ENCODE assay signal across 16 cellular contexts in the genomic region with DNA sequence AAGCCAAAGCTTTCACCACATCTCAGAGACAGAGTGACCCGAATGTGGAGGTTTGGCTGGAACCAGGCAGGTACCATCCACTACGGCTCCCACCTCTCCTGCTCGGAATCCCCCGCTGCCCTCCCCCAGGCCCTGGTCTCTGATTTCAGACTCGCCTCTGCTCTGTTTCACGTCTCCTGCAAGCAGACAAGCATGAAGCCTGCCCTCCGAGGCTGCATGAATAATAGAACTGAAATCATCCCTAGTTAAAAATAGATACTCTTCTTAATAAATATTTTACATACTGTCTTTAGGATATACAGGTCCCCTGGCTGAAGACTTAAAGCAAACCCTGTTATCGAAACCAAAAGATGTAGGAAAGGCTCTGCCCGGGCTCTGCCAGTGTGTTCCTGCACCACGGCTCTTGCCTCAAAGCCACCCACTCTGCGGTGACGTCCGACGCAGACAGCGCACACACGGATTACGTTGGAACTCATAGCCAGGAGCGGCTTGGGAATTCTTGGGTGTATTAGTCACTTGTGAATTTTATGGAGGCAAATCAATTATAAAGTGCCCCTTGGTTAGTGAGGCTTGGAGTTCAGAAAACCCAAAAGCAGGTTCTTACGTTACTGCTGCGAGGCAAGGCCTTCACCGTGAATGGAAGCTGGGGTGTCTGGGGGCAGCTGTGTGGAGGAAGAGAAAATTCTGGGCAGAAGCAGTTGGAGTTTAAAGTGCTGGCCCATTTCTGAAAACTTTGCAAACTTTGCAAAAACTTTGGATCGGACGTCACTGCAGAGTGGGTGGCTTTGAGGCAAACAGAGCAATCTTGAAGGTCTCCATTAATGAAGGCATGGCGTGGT. TPM values are rescaled to one million over a fixed set of nuclear protein-coding genes. Genes with fewer than 3 reads are reported as not detected.
DNase-seq lines count a peak whose midpoint lies in the region; ATAC-seq, FAIRE-seq and TF ChIP-seq lines count a peak whose summit lies in the region.
"Had no signal": no experiment of that assay in that cellular context is flagged by ENCODE, and none has a peak within 500 bp of the region (broad histone marks: within the 10 kb centered on the region; RNA-seq: fewer than 3 reads in every experiment).

No MANE protein-coding gene starts in this region.

- H3K27me3 ChIP-seq in astrocyte (ENCODE audit: insufficient read depth, low read length) (peaks cover 2% of the 10 kb centered on the region), kidney epithelial cell (ENCODE audit: control insufficient read depth, insufficient read depth, low read length) (peaks cover 5% of the 10 kb centered on the region)
- H3K27me3 ChIP-seq: upper lobe of left lung had no signal

- H3K4me3 Mint-ChIP-seq in astrocyte (ENCODE audit: unreplicated experiment), result no peak overlapping the region
- H3K4me3 Mint-ChIP-seq: activated naive CD8-positive, alpha-beta T cell; dendritic cell treated with granulocyte-macrophage colony-stimulating factor and Interleukin-4, amounts not matched to agents 40 ng/mL and 50 ng/mL, for 4 days; immature natural killer cell; naive thymus-derived CD8-positive, alpha-beta T cell had no signal

- peak overlapping the region; percentile 28 for H3K27ac ChIP-seq in astrocyte (ENCODE audit: low read depth, low read length)
- H3K27ac ChIP-seq in skin epidermis, result peak overlapping the region in 14 of 21 experiments; percentile 17 to 79 (median 66)
- H3K27ac ChIP-seq: 22Rv1, upper lobe of left lung had no signal

- no peaks in the 10 kb centered on the region for H3K79me2 ChIP-seq in astrocyte (ENCODE audit: insufficient read depth, low read length)

- H3K4me2 ChIP-seq in astrocyte (ENCODE audit: low read length), result peak overlapping the region; percentile 47

- no peak for ATAC-seq in GM18867 (IDR thresholded peaks at IDR 0.05; ENCODE audit: unreplicated experiment)
- no peak for ATAC-seq in activated CD4-positive, CD25-positive, alpha-beta regulatory T cell treated with anti-CD3 and anti-CD28 coated beads, Interleukin-2, amount 50 U/mL, for 24 hours
- ATAC-seq: naive thymus-derived CD8-positive, alpha-beta T cell had no signal

- TF ChIP-seq CTCF in astrocyte (IDR thresholded peaks at IDR 0.05; ENCODE audit: insufficient read depth, low read depth, low read length), result no peak
- TF ChIP-seq CTCF in kidney epithelial cell (IDR thresholded peaks at IDR 0.05; ENCODE audit: insufficient read depth, low read length, poor library complexity, severe bottlenecking), result no peak

- FAIRE-seq in astrocyte (lab: Jason Lieb, UNC), result no peak

- no peak overlapping the region for H3K4me3 ChIP-seq in astrocyte (ENCODE audit: insufficient read depth, low read depth, low read length)
- H3K4me3 ChIP-seq in kidney epithelial cell (ENCODE audit: low read depth, low read length), result no peak overlapping the region
- H3K4me3 ChIP-seq in skin epidermis, result peak overlapping the region in 1 of 7 experiments; percentile 25
- H3K4me3 ChIP-seq: upper lobe of left lung had no signal

- DNase-seq in NCI-H1417 (lab: John Stamatoyannopoulos, UW) (peak; percentile 57 to 86 (median 71)), NCI-H1417 treated with DMSO at 0.1 percent for 48 hours (lab: John Stamatoyannopoulos, UW) (no peak), astrocyte (ENCODE audit: low read depth) (peak; percentile 92), kidney epithelial cell (ENCODE audit: low read depth) (peak; percentile 70), NCI-H2227 (lab: John Stamatoyannopoulos, UW; ENCODE audit: unreplicated experiment) (no peak)
- DNase-seq: foreskin fibroblast; immature natural killer cell; naive thymus-derived CD8-positive, alpha-beta T cell; NCI-H446 treated with DMSO at 0.1 percent for 48 hours; upper lobe of left lung had no signal

- no peaks in the 10 kb centered on the region for H4K20me1 ChIP-seq in astrocyte (ENCODE audit: insufficient read depth, low read length)

- H3K27ac Mint-ChIP-seq in astrocyte (ENCODE audit: unreplicated experiment), result no peak overlapping the region
- H3K27ac Mint-ChIP-seq: activated naive CD8-positive, alpha-beta T cell; dendritic cell treated with granulocyte-macrophage colony-stimulating factor and Interleukin-4, amounts not matched to agents 40 ng/mL and 50 ng/mL, for 4 days; immature natural killer cell; naive thymus-derived CD8-positive, alpha-beta T cell had no signal

- H3K4me1 Mint-ChIP-seq in astrocyte (ENCODE audit: low read depth, unreplicated experiment), result peaks cover 18% of the 10 kb centered on the region

- H3K36me3 ChIP-seq in astrocyte (ENCODE audit: insufficient read depth, low read length), result no peaks in the 10 kb centered on the region
- no peaks in the 10 kb centered on the region for H3K36me3 ChIP-seq in kidney epithelial cell (ENCODE audit: control insufficient read depth, insufficient read depth, low read length)
- H3K36me3 ChIP-seq: upper lobe of left lung had no signal

- H3K4me1 ChIP-seq in astrocyte (ENCODE audit: insufficient read depth, low read length), result peaks cover 35% of the 10 kb centered on the region

- H3K36me3 Mint-ChIP-seq in astrocyte (ENCODE audit: low read depth, unreplicated experiment), result no peaks in the 10 kb centered on the region
- H3K36me3 Mint-ChIP-seq: activated naive CD8-positive, alpha-beta T cell; immature natural killer cell; naive thymus-derived CD8-positive, alpha-beta T cell had no signal

- peak overlapping the region; percentile 24 for H3K9ac ChIP-seq in astrocyte (ENCODE audit: low read length)

- H3K9me3 Mint-ChIP-seq in astrocyte (ENCODE audit: unreplicated experiment), result no peaks in the 10 kb centered on the region
- H3K9me3 Mint-ChIP-seq: dendritic cell treated with granulocyte-macrophage colony-stimulating factor and Interleukin-4, amounts not matched to agents 40 ng/mL and 50 ng/mL, for 4 days; immature natural killer cell had no signal

- no peaks in the 10 kb centered on the region for H3K9me3 ChIP-seq in astrocyte (ENCODE audit: insufficient read depth, low read depth, low read length)
- H3K9me3 ChIP-seq: upper lobe of left lung had no signal

- H2AFZ ChIP-seq in astrocyte (ENCODE audit: low read depth, low read length), result no peak overlapping the region

- H3K27me3 Mint-ChIP-seq in astrocyte (ENCODE audit: low read depth, unreplicated experiment), result peaks cover 27% of the 10 kb centered on the region

RNA-seq across cellular contexts. Expression of a gene that starts 25.6 kb away (rescaled TPM):
- 0.43 and 0.48 TPM in 2 replicates for total RNA-seq in astrocyte
- total RNA-seq in kidney epithelial cell, result 0.07 TPM in 1 of 2 replicates, not detected in the other
- total RNA-seq: naive thymus-derived CD8-positive, alpha-beta T cell had no signal

RNA-seq across cellular contexts. Expression of a gene that starts 42.7 kb away (rescaled TPM):
- total RNA-seq in astrocyte (32.0 and 33.1 TPM in 2 replicates), kidney epithelial cell (22.7 and 24.8 TPM in 2 replicates)

Comparison
In these comparisons a context has a peak if more than half of its experiments do, and no peak if none do; other contexts are left out.
1. DNase-seq: peak in NCI-H1417 (3 of 3), astrocyte (single experiment) and kidney epithelial cell (single experiment); none in NCI-H1417 treated with DMSO at 0.1 percent for 48 hours (single experiment) and NCI-H2227 (single experiment).